ENCODE assay signal across 8 cellular contexts in the genomic region with DNA sequence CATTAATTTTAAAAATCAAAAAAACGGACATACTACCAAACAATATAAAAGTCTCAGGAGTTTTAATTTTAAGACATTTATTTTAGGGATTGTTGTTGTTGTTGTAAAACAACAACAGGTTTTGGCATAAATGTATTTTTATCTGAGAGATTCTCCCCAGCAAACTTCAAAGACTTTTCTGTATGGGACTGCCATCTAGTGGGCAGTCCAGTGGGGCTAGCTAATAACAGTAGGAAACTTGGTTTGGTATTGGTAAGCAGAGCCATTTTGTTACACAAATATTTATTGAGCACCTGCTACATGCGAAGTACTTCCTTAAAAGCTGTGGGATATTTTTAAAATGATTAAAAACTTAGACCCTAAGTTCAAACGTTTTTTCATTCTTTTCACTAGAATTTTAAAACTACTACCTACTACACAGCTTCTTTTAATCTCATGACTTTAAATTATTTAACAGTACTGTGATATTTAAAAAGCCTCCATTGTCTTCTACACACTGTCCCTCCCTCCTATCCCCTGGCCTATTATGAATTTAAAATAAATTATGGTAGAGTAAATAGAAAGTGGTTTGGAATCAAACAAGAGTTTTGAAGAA.
DNase-seq lines count a peak whose midpoint lies in the region; ATAC-seq, FAIRE-seq and TF ChIP-seq lines count a peak whose summit lies in the region.

No MANE protein-coding gene starts in this region.

- no peak overlapping the region for H3K4me3 ChIP-seq in body of pancreas
- H3K4me3 ChIP-seq in HepG2 (replicated peaks in 1 of 3; ENCODE audit: insufficient read depth in 1 of 3, low read depth in 2 of 3, low read length in 3 of 3) = no peak overlapping the region

- TF ChIP-seq CTCF in body of pancreas (IDR thresholded peaks at IDR 0.05) = peak in 5 of 7 experiments; percentile 23 to 43 (median 34)
- peak; percentile 62 for TF ChIP-seq CTCF in HepG2 (CRISPR knock-in tag; IDR thresholded peaks at IDR 0.05)

- TF ChIP-seq EP300 in HepG2 (IDR thresholded peaks at IDR 0.05; ENCODE audit: low read depth in 2 of 2, low read length in 2 of 2) (no peak), HepG2 (CRISPR knock-in tag; IDR thresholded peaks at IDR 0.05; ENCODE audit: borderline replicate concordance) (no peak)

- POLR2A ChIA-PET in HepG2 (lab: Yijun Ruan, JAX) = no interaction called here

- H3K79me2 ChIP-seq in HepG2 (ENCODE audit: insufficient read depth, low read length) = no peaks in the 10 kb centered on the region

- in situ Hi-C loops in ACHN (cut with HindIII; ENCODE audit: low pct_ligation_motif_present, low pct_unique_long_range_greater_than_20kb, low sequenced_read_pairs) = no loop called here
- in situ Hi-C loops in HepG2 (cut with HindIII; ENCODE audit: extremely low pct_ligation_motif_present, low pct_unique_long_range_greater_than_20kb) = loop anchor here (25.0 kb wide), 1 partner anchor 1292 kb away; a partner anchor contains a TSS

- H3K4me2 ChIP-seq in HepG2 (ENCODE audit: low read depth, low read length) = no peak overlapping the region

- TF ChIP-seq POLR2A in body of pancreas (IDR thresholded peaks at IDR 0.05) = no peak
- no peak for TF ChIP-seq POLR2A in HepG2 (IDR thresholded peaks at IDR 0.05; ENCODE audit: insufficient read depth in 1 of 2, low read depth in 2 of 2, low read length in 2 of 2)

- no TSS peak for BruUV-seq in HepG2 (replicated peaks; lab: Mats Ljungman, UMichigan)

- H3K27me3 ChIP-seq in body of pancreas (no peaks in the 10 kb centered on the region), HepG2 (ENCODE audit: control insufficient read depth in 1 of 2, insufficient read depth in 2 of 2, low read length in 2 of 2) (no peaks in the 10 kb centered on the region)

- intact Hi-C loops in body of pancreas (cut with DNase I) = no loop called here
- intact Hi-C loops in HepG2 (cut with micrococcal nuclease; ENCODE audit: unreplicated experiment) = loop anchor here (1.0 to 5.0 kb wide), 2 partner anchors 382 to 1291 kb away; no protein-coding TSS in a partner anchor

- DNase-seq in ACHN (peak; percentile 36), MV-4-11 (lab: John Stamatoyannopoulos, UW) (peak; percentile 16), body of pancreas (no peak), HepG2 (ENCODE audit: low spot score) (peak; percentile 18), NOMO-1 treated with DMSO at 0.1 percent for 48 hours (lab: John Stamatoyannopoulos, UW; ENCODE audit: unreplicated experiment) (no peak), activated T-cell treated with anti-CD3 and anti-CD28 coated beads for 4 hours (no peak)
- no peak for DNase-seq in activated CD4-positive, alpha-beta T cell treated with anti-CD3 and anti-CD28 coated beads, Interleukin-2, amount 50 U/mL, for 1 hour

- ATAC-seq in GM18907 (IDR thresholded peaks at IDR 0.05; ENCODE audit: unreplicated experiment) (peak; percentile 51), body of pancreas (no peak), HepG2 (peak; percentile 76)

- H2AFZ ChIP-seq in HepG2 (ENCODE audit: low read length) = no peak overlapping the region

- CTCF ChIA-PET in HepG2 (lab: Yijun Ruan, JAX; ENCODE audit: low intra/inter-chr PET ratio, low total read pairs) = interaction anchor here (1.9 kb wide), 1 partner anchor 1291 kb away, joined by 7 read pairs; no protein-coding TSS in a partner anchor

- WGBS in body of pancreas, 2 donors = 15 to 19% methylated on average over 3 of the region's 3 CpGs
- 3% methylated on average over 3 of the region's 3 CpGs for WGBS in HepG2 (ENCODE audit: low lambda C conversion rate)

- no peak overlapping the region for H3K9ac ChIP-seq in HepG2 (ENCODE audit: insufficient read depth, low read depth, low read length)

- H3K36me3 ChIP-seq in body of pancreas (replicated peaks in 1 of 2; ENCODE audit: insufficient read depth in 1 of 2, low read depth in 2 of 2) = no peaks in the 10 kb centered on the region
- H3K36me3 ChIP-seq in HepG2 (replicated peaks in 1 of 2; ENCODE audit: control insufficient read depth in 1 of 2, insufficient read depth in 2 of 2, low read length in 2 of 2) = no peaks in the 10 kb centered on the region

- H3K9me3 ChIP-seq in body of pancreas = no peaks in the 10 kb centered on the region
- H3K9me3 ChIP-seq in HepG2 (ENCODE audit: low read length) = no peaks in the 10 kb centered on the region

- H4K20me1 ChIP-seq in HepG2 (ENCODE audit: insufficient read depth, low read length) = no peaks in the 10 kb centered on the region

- H3K4me1 ChIP-seq in body of pancreas (no peaks in the 10 kb centered on the region), HepG2 (ENCODE audit: insufficient read depth, low read length) (no peaks in the 10 kb centered on the region)

- H3K27ac ChIP-seq in body of pancreas (no peak overlapping the region), HepG2 (ENCODE audit: extremely low read length, insufficient read depth, low read length) (no peak overlapping the region)

- no peak for FAIRE-seq in HepG2 (lab: Jason Lieb, UNC)

- TF ChIP-seq RAD21 in HepG2 (CRISPR knock-in tag; IDR thresholded peaks at IDR 0.05) = no peak

TF ChIP-seq in HepG2, 621 proteins besides CTCF, POLR2A, EP300 and RAD21:
- TF ChIP-seq STAG1 (CRISPR knock-in tag; IDR thresholded peaks at IDR 0.05) (peak; percentile 52), YEATS4 (CRISPR knock-in tag; IDR thresholded peaks at IDR 0.05; ENCODE audit: borderline replicate concordance) (no peak), SMC3 (IDR thresholded peaks at IDR 0.05; ENCODE audit: low read length) (peak; percentile 33; the same call in 1 of the 2 replicates)

Comparison
In these comparisons a context has a peak if more than half of its experiments do, and no peak if none do; other contexts are left out.
1. DNase-seq: peak in ACHN (single experiment), MV-4-11 (single experiment) and HepG2 (single experiment); none in body of pancreas (0 of 4), NOMO-1 treated with DMSO at 0.1 percent for 48 hours (single experiment), activated T-cell treated with anti-CD3 and anti-CD28 coated beads for 4 hours (single experiment) and activated CD4-positive, alpha-beta T cell treated with anti-CD3 and anti-CD28 coated beads, Interleukin-2, amount 50 U/mL, for 1 hour (single experiment).